Comparison of ENCODE assay signal across 9 cellular contexts in genomic region chr12:21502164-21502496, GRCh38. TPM values are rescaled to one million over a fixed set of nuclear protein-coding genes. Genes with fewer than 3 reads are reported as not detected.
DNase-seq lines count a peak whose midpoint lies in the region; ATAC-seq, FAIRE-seq and TF ChIP-seq lines count a peak whose summit lies in the region.
"Had no signal": no experiment of that assay in that cellular context is flagged by ENCODE, and none has a peak within 500 bp of the region (broad histone marks: within the 10 kb centered on the region; RNA-seq: fewer than 3 reads in every experiment).

No MANE protein-coding gene starts in this region.

- H3K27me3 ChIP-seq in DND-41 (ENCODE audit: insufficient read depth, low read length, poor library complexity) (no peaks in the 10 kb centered on the region), GM23338 (ENCODE audit: insufficient read depth) (no peaks in the 10 kb centered on the region), bronchial epithelial cell (ENCODE audit: control insufficient read depth, insufficient read depth, low read length) (no peaks in the 10 kb centered on the region), stomach smooth muscle (ENCODE audit: control insufficient read depth in 1 of 2, insufficient read depth in 2 of 2, low read length in 2 of 2) (no peaks in the 10 kb centered on the region)

- H3K36me3 ChIP-seq in DND-41 (ENCODE audit: insufficient read depth, low read length) (peaks cover 21% of the 10 kb centered on the region), GM23338 (ENCODE audit: insufficient read depth) (no peaks in the 10 kb centered on the region), bronchial epithelial cell (ENCODE audit: control insufficient read depth, insufficient read depth, low read length) (peaks cover 6% of the 10 kb centered on the region), stomach smooth muscle (ENCODE audit: control insufficient read depth in 2 of 2, insufficient read depth in 2 of 2, low read length in 2 of 2) (peaks cover 8 to 13% of the 10 kb centered on the region in 2 donors)

- H3K9me3 Mint-ChIP-seq in GM23338: no peaks in the 10 kb centered on the region
- H3K9me3 Mint-ChIP-seq: activated naive CD4-positive, alpha-beta T cell treated with anti-CD3 and anti-CD28 coated beads, Interleukin-2, amount 50 U/mL, for 24 hours had no signal

- TF ChIP-seq CTCF in DND-41 (IDR thresholded peaks at IDR 0.05; ENCODE audit: borderline replicate concordance, extremely low read depth, low read length, poor library complexity, severe bottlenecking) (no peak), GM23338 (conservative IDR thresholded peaks at IDR 0.05; ENCODE audit: low read depth in 2 of 2) (no peak), bronchial epithelial cell (IDR thresholded peaks at IDR 0.05; ENCODE audit: insufficient read depth, low read length, severe bottlenecking) (no peak), lower leg skin (IDR thresholded peaks at IDR 0.05) (no peak)

- no peaks in the 10 kb centered on the region for H3F3A ChIP-seq in GM23338 (replicated peaks; ENCODE audit: low read depth)

- H3K4me1 ChIP-seq in DND-41 (ENCODE audit: insufficient read depth, low read length): peaks cover 44% of the 10 kb centered on the region
- H3K4me1 ChIP-seq in GM23338 (ENCODE audit: insufficient read depth): peaks cover 17% of the 10 kb centered on the region
- H3K4me1 ChIP-seq in stomach smooth muscle (ENCODE audit: control insufficient read depth, insufficient read depth, low read length): peaks cover 14% of the 10 kb centered on the region

- H3K4me2 ChIP-seq in DND-41 (ENCODE audit: insufficient read depth, low read length) (peak overlapping the region; percentile 62), GM23338 (peak overlapping the region; percentile 86)

- peaks cover 81% of the 10 kb centered on the region for H3K79me2 ChIP-seq in DND-41 (ENCODE audit: insufficient read depth, low read length)
- H3K79me2 ChIP-seq in GM23338 (replicated peaks; ENCODE audit: insufficient read depth): peaks cover 66% of the 10 kb centered on the region

- TF ChIP-seq POLR2A in lower leg skin (IDR thresholded peaks at IDR 0.05): no peak

- intact Hi-C loops in lower leg skin (cut with DNase I; ENCODE audit: low total_unique reads): no loop called here

- DNase-seq in DND-41 (peak; percentile 42), GM23338 (ENCODE audit: low spot score) (no peak), OCI-M1 (lab: John Stamatoyannopoulos, UW) (peak; percentile 56), bronchial epithelial cell (ENCODE audit: low read depth) (peak; percentile 15), lower leg skin (ENCODE audit: low spot score in 2 of 2) (peak; percentile 21 to 86), NCI-H187 treated with DMSO at 0.1 percent for 48 hours (lab: John Stamatoyannopoulos, UW) (no peak)

- no peak overlapping the region for H3K4me3 Mint-ChIP-seq in GM23338
- H3K4me3 Mint-ChIP-seq: activated naive CD4-positive, alpha-beta T cell treated with anti-CD3 and anti-CD28 coated beads, Interleukin-2, amount 50 U/mL, for 24 hours had no signal

- H3K27ac ChIP-seq in DND-41 (ENCODE audit: low read length) (peak overlapping the region; percentile 76), GM23338 (ENCODE audit: low read depth) (peak overlapping the region; percentile 89), stomach smooth muscle (ENCODE audit: low read length) (peak overlapping the region; percentile 79)

- H3K4me1 Mint-ChIP-seq in GM23338: peaks cover 6% of the 10 kb centered on the region; the same call in 2 of the 3 replicates

- H3K4me3 ChIP-seq in DND-41 (ENCODE audit: low read depth in 1 of 2, low read length in 2 of 2): peak overlapping the region; percentile 83 to 98
- H3K4me3 ChIP-seq in GM23338: peak overlapping the region; percentile 73
- peak overlapping the region; percentile 93 for H3K4me3 ChIP-seq in bronchial epithelial cell (ENCODE audit: low read depth, low read length)
- H3K4me3 ChIP-seq in lower leg skin (ENCODE audit: low read depth, poor library complexity, severe bottlenecking): peak overlapping the region; percentile 100
- H3K4me3 ChIP-seq in stomach smooth muscle (ENCODE audit: low read length in 2 of 2): peak overlapping the region; percentile 89 to 92

- no peak for FAIRE-seq in bronchial epithelial cell (lab: Jason Lieb, UNC)

- peaks cover 8% of the 10 kb centered on the region; the same call in 1 of the 3 replicates for H3K36me3 Mint-ChIP-seq in GM23338 (ENCODE audit: low read depth)

- ATAC-seq in DND-41 (ENCODE audit: insufficient read depth, low read depth) (no peak; the same call in 1 of the 3 replicates), GM23338 (no peak), GM21528 (IDR thresholded peaks at IDR 0.05; ENCODE audit: low FRiP score, unreplicated experiment) (no peak)

- WGBS in lower leg skin, 2 donors: 1 to 3% methylated on average over 13 to 14 of the region's 14 CpGs

- no peak overlapping the region for H3K27ac Mint-ChIP-seq in GM23338
- H3K27ac Mint-ChIP-seq: activated naive CD4-positive, alpha-beta T cell treated with anti-CD3 and anti-CD28 coated beads, Interleukin-2, amount 50 U/mL, for 24 hours had no signal

- H2AFZ ChIP-seq in DND-41 (ENCODE audit: low read depth, low read length): peak overlapping the region; percentile 96
- H2AFZ ChIP-seq in GM23338: peak overlapping the region; percentile 56; the same call in 1 of the 2 replicates

- no peaks in the 10 kb centered on the region for H3K9me2 ChIP-seq in GM23338 (ENCODE audit: insufficient read depth)

- no peaks in the 10 kb centered on the region for H3K27me3 Mint-ChIP-seq in GM23338 (ENCODE audit: insufficient read depth, low read depth, poor library complexity)
- H3K27me3 Mint-ChIP-seq: activated naive CD4-positive, alpha-beta T cell treated with anti-CD3 and anti-CD28 coated beads, Interleukin-2, amount 50 U/mL, for 24 hours had no signal

- H3K9me3 ChIP-seq in DND-41 (ENCODE audit: insufficient read depth, low read length, severe bottlenecking): no peaks in the 10 kb centered on the region
- H3K9me3 ChIP-seq in stomach smooth muscle (ENCODE audit: control insufficient read depth in 2 of 2, low read length in 2 of 2): no peaks in the 10 kb centered on the region

- H4K20me1 ChIP-seq in DND-41 (ENCODE audit: insufficient read depth, low read length): peaks cover 5% of the 10 kb centered on the region; the same call in 1 of the 2 replicates
- H4K20me1 ChIP-seq in GM23338 (replicated peaks; ENCODE audit: insufficient read depth): 0 out of 2 replicates have a peak, but pooled peaks cover 10% of the 10 kb centered on the region

- H3K9ac ChIP-seq in DND-41 (ENCODE audit: low read depth, low read length) (peak overlapping the region; percentile 88), stomach smooth muscle (ENCODE audit: low read length in 2 of 2) (peak overlapping the region; percentile 75 to 84)

TF ChIP-seq in GM23338, 12 proteins besides CTCF, POLR2A, EP300 and RAD21 (continues in another document):
- TF ChIP-seq REST (IDR thresholded peaks at IDR 0.05; ENCODE audit: unreplicated experiment) (no peak), JUNB (IDR thresholded peaks at IDR 0.05; ENCODE audit: unreplicated experiment) (no peak), EZH2phosphoT487 (IDR thresholded peaks at IDR 0.05; ENCODE audit: unreplicated experiment) (no peak), POLR2AphosphoS5 (IDR thresholded peaks at IDR 0.05; ENCODE audit: low read depth) (no peak), STAT1 (IDR thresholded peaks at IDR 0.05; ENCODE audit: unreplicated experiment) (no peak), ZNF331 (CRISPR knock-in tag; IDR thresholded peaks at IDR 0.05; ENCODE audit: low read depth) (no peak), NANOG (IDR thresholded peaks at IDR 0.05; ENCODE audit: borderline replicate concordance) (no peak)

RNA-seq across cellular contexts. Expression of gene GOLT1B, which starts 0.5 kb away (rescaled TPM):
- 39.8 and 41.7 TPM in 2 replicates for total RNA-seq in GM23338 (2014; rRNA removed; shearing (Covaris generic))
- 23.5 and 24.3 TPM in 2 replicates for polyA plus RNA-seq in GM23338 (2016; fragmentation: Nextera tagmentation; extraction: Ambion mirVana)
- total RNA-seq in bronchial epithelial cell: 49.9 and 67.1 TPM in 2 replicates
- 10 to 100 TPM; 13.6 to 25.1 (median 19.6) TPM for total RNA-seq in lower leg skin

RNA-seq across cellular contexts. Expression of gene RECQL, which starts 0.7 kb away (rescaled TPM):
- total RNA-seq in GM23338 (2014; rRNA removed; shearing (Covaris generic)): 45.8 and 47.2 TPM in 2 replicates
- polyA plus RNA-seq in GM23338 (2016; fragmentation: Nextera tagmentation; extraction: Ambion mirVana): 17.4 and 18.9 TPM in 2 replicates
- total RNA-seq in bronchial epithelial cell (38.5 and 46.6 TPM in 2 replicates), lower leg skin (10 to 100 TPM in 3 of 4 donors, 1 to 10 TPM in 1; 7.3 to 25.8 (median 21.4) TPM)

RNA-seq across cellular contexts. Expression of gene SPX, which starts 24.0 kb away (rescaled TPM):
- total RNA-seq in GM23338 (2014; rRNA removed; shearing (Covaris generic)): 0.16 and 1.3 TPM in 2 replicates
- 1.0 and 1.3 TPM in 2 replicates for polyA plus RNA-seq in GM23338 (2016; fragmentation: Nextera tagmentation; extraction: Ambion mirVana)
- total RNA-seq in bronchial epithelial cell (3.4 and 6.3 TPM in 2 replicates), lower leg skin (under 1 TPM in 1 of 4 donors, not detected in 3; 0.49 TPM)

Comparison
In these comparisons a context has a peak if more than half of its experiments do, and no peak if none do; other contexts are left out.
1. DNase-seq: peak in DND-41 (single experiment), OCI-M1 (single experiment), bronchial epithelial cell (single experiment) and lower leg skin (2 of 2); none in GM23338 (single experiment) and NCI-H187 treated with DMSO at 0.1 percent for 48 hours (single experiment).
2. Peak in every context shown above with its lines, with median percentiles within 50 percentile points of each other: H3K27ac ChIP-seq and H3K4me3 ChIP-seq.